ENCODE assay signal across 25 cellular contexts in genomic region chr2:197657562-197657961, GRCh38. TPM values are rescaled to one million over a fixed set of nuclear protein-coding genes. Genes with fewer than 3 reads are reported as not detected.
DNase-seq lines count a peak whose midpoint lies in the region; ATAC-seq, FAIRE-seq and TF ChIP-seq lines count a peak whose summit lies in the region.
"Had no signal": no experiment of that assay in that cellular context is flagged by ENCODE, and none has a peak within 500 bp of the region (broad histone marks: within the 10 kb centered on the region; RNA-seq: fewer than 3 reads in every experiment).

No MANE protein-coding gene starts in this region.

- no peak for ATAC-seq in activated T-cell treated with anti-CD3 and anti-CD28 coated beads, Interleukin-2, amount 50 U/mL, for 4 hours

- H2BK120ac ChIP-seq in H1 (replicated peaks; ENCODE audit: low read depth, low read length) (no peak overlapping the region), mesendoderm (ENCODE audit: low read depth, low read length) (no peak overlapping the region)

- intact Hi-C loops in uterus (cut with DNase I; ENCODE audit: low total_unique reads), result no loop called here

- no peaks in the 10 kb centered on the region for H3K23me2 ChIP-seq in H1 (ENCODE audit: low read depth, low read length)

- H2AK5ac ChIP-seq in H1 (ENCODE audit: low read depth, low read length) (no peak overlapping the region), mesendoderm (ENCODE audit: low read length) (no peak overlapping the region)

- peak overlapping the region in 1 of 2 experiments; percentile 42; a peak in 2 of 4 replicates for H3K4me2 ChIP-seq in H1 (ENCODE audit: insufficient read depth in 1 of 2, low read depth in 2 of 2, low read length in 2 of 2)
- H3K4me2 ChIP-seq in mesendoderm (ENCODE audit: low read length), result no peak overlapping the region

- POLR2A ChIA-PET in H1 (lab: Charles Lee; ENCODE audit: partially characterized antibody), result interaction anchor here (0.9 kb wide), 1 partner anchor 10 kb away, joined by 3 read pairs; no protein-coding TSS in a partner anchor

- H2BK15ac ChIP-seq in H1 (ENCODE audit: low read length) (no peak overlapping the region), mesendoderm (replicated peaks; ENCODE audit: low read depth) (no peak overlapping the region)

- 0 out of 2 replicates have a peak overlapping the region, but pooled peaks have one; percentile 26 for H2BK5ac ChIP-seq in H1 (ENCODE audit: low read depth, low read length)
- no peak overlapping the region for H2BK5ac ChIP-seq in mesendoderm (ENCODE audit: low read length)

- no peaks in the 10 kb centered on the region for H3K4me1 Mint-ChIP-seq in activated T-cell treated with anti-CD3 and anti-CD28 coated beads, Interleukin-2, amount 50 U/mL, for 4 hours (ENCODE audit: low read depth)
- H3K4me1 Mint-ChIP-seq: CD14-positive monocyte had no signal

- no peak overlapping the region for H2BK20ac ChIP-seq in H1 (ENCODE audit: low read length)

- H3K14ac ChIP-seq in H1 (ENCODE audit: insufficient read length), result no peak overlapping the region

- H4K8ac ChIP-seq in H1 (ENCODE audit: extremely low read depth, insufficient read depth, low read length) (no peak overlapping the region), mesendoderm (ENCODE audit: low read depth, low read length) (no peak overlapping the region)

- no peak overlapping the region for H4K5ac ChIP-seq in H1 (ENCODE audit: insufficient read length, low read depth, low read length)
- H4K5ac ChIP-seq in mesendoderm (ENCODE audit: low read length), result no peak overlapping the region

- CTCF ChIA-PET in H1 (lab: Charles Lee; ENCODE audit: partially characterized antibody), result no interaction called here

- no peak overlapping the region for H2AFZ ChIP-seq in H1 (ENCODE audit: low read length)

- H3K9me3 ChIP-seq in HUES64 (ENCODE audit: insufficient read depth, low read depth, low read length), result no peaks in the 10 kb centered on the region
- no peaks in the 10 kb centered on the region for H3K9me3 ChIP-seq in H1 (ENCODE audit: insufficient read depth in 2 of 2, low read depth in 1 of 2, low read length in 1 of 2)
- H3K9me3 ChIP-seq in right atrium auricular region, result no peaks in the 10 kb centered on the region
- no peaks in the 10 kb centered on the region for H3K9me3 ChIP-seq in uterus
- H3K9me3 ChIP-seq: BE2C had no signal

- no peaks in the 10 kb centered on the region for H3K36me3 Mint-ChIP-seq in activated T-cell treated with anti-CD3 and anti-CD28 coated beads, Interleukin-2, amount 50 U/mL, for 4 hours (ENCODE audit: insufficient read depth)
- H3K36me3 Mint-ChIP-seq: CD14-positive monocyte; CD8-positive, alpha-beta memory T cell had no signal

- DNase-seq in DMS53 (lab: John Stamatoyannopoulos, UW) (peak; percentile 43), H1 (ENCODE audit: low read depth in 1 of 2, low spot score in 2 of 2) (no peak), mesendoderm (peak; percentile 53), right atrium auricular region (ENCODE audit: low spot score) (no peak), uterus (no peak)
- DNase-seq in activated T-cell treated with anti-CD3 and anti-CD28 coated beads, Interleukin-2, amount 50 U/mL, for 4 hours, result no peak
- DNase-seq: BE2C; CD8-positive, alpha-beta memory T cell; DMS 273 treated with DMSO at 0.1 percent for 48 hours; DND-41; H7; NCI-H1092; NCI-H1417 treated with DMSO at 0.1 percent for 48 hours; NCI-H187; NCI-H2171 treated with DMSO at 0.1 percent for 48 hours; NCI-H345; NCI-H524; SHP77; T-helper 1 cell had no signal

- H3K18ac ChIP-seq in H1 (ENCODE audit: extremely low read depth, low read length), result no peak overlapping the region
- no peak overlapping the region for H3K18ac ChIP-seq in mesendoderm (ENCODE audit: low read length)

- H4K91ac ChIP-seq in H1 (replicated peaks; ENCODE audit: insufficient read length, low read length), result no peak overlapping the region

- H3K4me3 Mint-ChIP-seq in activated T-cell treated with anti-CD3 and anti-CD28 coated beads, Interleukin-2, amount 50 U/mL, for 4 hours, result no peak overlapping the region
- H3K4me3 Mint-ChIP-seq: CD14-positive monocyte; CD8-positive, alpha-beta memory T cell had no signal

- H3K56ac ChIP-seq in H1 (replicated peaks; ENCODE audit: insufficient read length, low read depth, low read length) (no peak overlapping the region), mesendoderm (ENCODE audit: low read length) (no peak overlapping the region)

- H3K4me3 ChIP-seq in HUES64 (ENCODE audit: low read length) (no peak overlapping the region), H1 (ENCODE audit: extremely low read depth in 1 of 4, insufficient read depth in 2 of 4, low read depth in 3 of 4, low read length in 4 of 4) (no peak overlapping the region; a peak in 1 of 8 replicates), mesendoderm (ENCODE audit: low read length) (no peak overlapping the region), right atrium auricular region (no peak overlapping the region), uterus (no peak overlapping the region)

- H3K4ac ChIP-seq in H1 (replicated peaks; ENCODE audit: insufficient read length, low read depth, low read length), result no peak overlapping the region
- no peak overlapping the region for H3K4ac ChIP-seq in mesendoderm (ENCODE audit: low read depth, low read length)

- H3K4me1 ChIP-seq in HUES64 (ENCODE audit: insufficient read depth, low read length) (peaks cover 15% of the 10 kb centered on the region), H1 (replicated peaks in 1 of 4; ENCODE audit: control insufficient read depth in 3 of 4, insufficient read depth in 4 of 4, low read length in 3 of 4) (peaks cover 0 to 3% (median 0%) of the 10 kb centered on the region in 4 experiments; a peak in 2 of 7 replicates), mesendoderm (ENCODE audit: control insufficient read depth, low read depth, low read length) (no peaks in the 10 kb centered on the region), right atrium auricular region (no peaks in the 10 kb centered on the region), uterus (no peaks in the 10 kb centered on the region)
- H3K4me1 ChIP-seq: BE2C had no signal

- TF ChIP-seq CTCF in H1 (IDR thresholded peaks at IDR 0.05; ENCODE audit: control extremely low read depth in 1 of 3, insufficient read depth in 1 of 3, low read depth in 1 of 3, low read length in 3 of 3), result no peak
- no peak for TF ChIP-seq CTCF in right atrium auricular region (IDR thresholded peaks at IDR 0.05)
- TF ChIP-seq CTCF in uterus (IDR thresholded peaks at IDR 0.05), result no peak

- H4K20me1 ChIP-seq in H1 (replicated peaks in 1 of 2; ENCODE audit: control insufficient read depth in 1 of 2, insufficient read depth in 2 of 2, low read length in 2 of 2), result peaks cover 0 to 1% of the 10 kb centered on the region in 2 experiments

- TF ChIP-seq POLR2A in H1 (IDR thresholded peaks at IDR 0.05; ENCODE audit: control extremely low read depth in 1 of 2, low read depth in 2 of 2, low read length in 2 of 2) (no peak), uterus (IDR thresholded peaks at IDR 0.05) (no peak)

- H3K9ac ChIP-seq in HUES64 (ENCODE audit: low read depth, low read length), result no peak overlapping the region
- H3K9ac ChIP-seq in H1 (replicated peaks in 1 of 4; ENCODE audit: extremely low read depth in 1 of 4, low read depth in 3 of 4, low read length in 3 of 4), result no peak overlapping the region
- no peak overlapping the region for H3K9ac ChIP-seq in mesendoderm (ENCODE audit: low read length)

- H3K27ac ChIP-seq in HUES64 (ENCODE audit: low read depth, low read length) (peak overlapping the region; percentile 49; the same call in 1 of the 2 replicates), H1 (ENCODE audit: low read depth, low read length) (no peak overlapping the region), mesendoderm (ENCODE audit: low read depth, low read length) (no peak overlapping the region), right atrium auricular region (no peak overlapping the region), uterus (no peak overlapping the region)
- H3K27ac ChIP-seq: RWPE1 had no signal

- no peak for TF ChIP-seq RAD21 in H1 (IDR thresholded peaks at IDR 0.05 in 1 of 2, conservative IDR thresholded peaks at IDR 0.05 in 1 of 2; ENCODE audit: low read depth in 2 of 2, low read length in 2 of 2)

- TF ChIP-seq EP300 in H1 (IDR thresholded peaks at IDR 0.05; ENCODE audit: borderline replicate concordance in 1 of 2, low read depth in 2 of 2, low read length in 2 of 2), result no peak

- H3K9me3 Mint-ChIP-seq in activated T-cell treated with anti-CD3 and anti-CD28 coated beads, Interleukin-2, amount 50 U/mL, for 4 hours, result no peaks in the 10 kb centered on the region
- H3K9me3 Mint-ChIP-seq: CD8-positive, alpha-beta memory T cell had no signal

- no peak overlapping the region for H2BK12ac ChIP-seq in H1 (ENCODE audit: low read depth, low read length)

- no peaks in the 10 kb centered on the region; the same call in 1 of the 2 replicates for H3K79me1 ChIP-seq in H1 (ENCODE audit: low read depth, low read length)
- no peaks in the 10 kb centered on the region for H3K79me1 ChIP-seq in mesendoderm (ENCODE audit: low read length)

- no peak overlapping the region for H3K23ac ChIP-seq in H1 (ENCODE audit: insufficient read length)
- no peak overlapping the region for H3K23ac ChIP-seq in mesendoderm (ENCODE audit: low read length)

- H3K27me3 Mint-ChIP-seq in activated T-cell treated with anti-CD3 and anti-CD28 coated beads, Interleukin-2, amount 50 U/mL, for 4 hours (ENCODE audit: low read depth), result no peaks in the 10 kb centered on the region

- H3K79me2 ChIP-seq in H1 (ENCODE audit: control insufficient read depth in 1 of 2, insufficient read depth in 2 of 2, low read length in 2 of 2) (no peaks in the 10 kb centered on the region), mesendoderm (ENCODE audit: control insufficient read depth, insufficient read depth, low read length) (no peaks in the 10 kb centered on the region)

- no peaks in the 10 kb centered on the region for H3K36me3 ChIP-seq in HUES64 (ENCODE audit: insufficient read depth, low read length)
- no peaks in the 10 kb centered on the region for H3K36me3 ChIP-seq in H1 (ENCODE audit: control insufficient read depth in 2 of 4, insufficient read depth in 4 of 4, low read length in 3 of 4)
- H3K36me3 ChIP-seq in mesendoderm (ENCODE audit: control insufficient read depth, insufficient read depth, low read length), result no peaks in the 10 kb centered on the region
- no peaks in the 10 kb centered on the region for H3K36me3 ChIP-seq in right atrium auricular region
- H3K36me3 ChIP-seq in uterus, result no peaks in the 10 kb centered on the region
- H3K36me3 ChIP-seq: BE2C had no signal

- no peaks in the 10 kb centered on the region for H3K27me3 ChIP-seq in HUES64 (ENCODE audit: insufficient read depth, low read length)
- H3K27me3 ChIP-seq in H1 (replicated peaks in 1 of 4; ENCODE audit: control insufficient read depth in 3 of 4, extremely low read depth in 1 of 4, insufficient read depth in 3 of 4, low read length in 3 of 4), result no peaks in the 10 kb centered on the region
- no peaks in the 10 kb centered on the region for H3K27me3 ChIP-seq in mesendoderm (ENCODE audit: insufficient read depth, low read length, poor library complexity)
- H3K27me3 ChIP-seq in right atrium auricular region, result no peaks in the 10 kb centered on the region
- no peaks in the 10 kb centered on the region for H3K27me3 ChIP-seq in uterus
- H3K27me3 ChIP-seq: BE2C had no signal

- no peak for FAIRE-seq in H1 (lab: Jason Lieb, UNC)
- FAIRE-seq: GM12892, GM19239 had no signal

RNA-seq across cellular contexts. Expression of gene RFTN2, which starts 17.8 kb away (rescaled TPM):
- polyA plus RNA-seq in HUES64 (2013, experiment 1 of 2), result 3.3 TPM
- polyA plus RNA-seq in HUES64 (2013, experiment 2 of 2), result 6.5 TPM
- 1.2 and 2.4 TPM in 2 replicates for total RNA-seq in H1 (2021; fragmentation: NEBNext Ultra II Directional; extraction: Animal tissue kit (Norgen Biotek cat#: 25700))
- 0.42 and 2.3 TPM in 2 replicates for polyA plus RNA-seq in H1 (2011; rRNA removed)
- 1.2 TPM for polyA plus RNA-seq in H1 (2011; cell fraction: cytosol; rRNA removed)
- 0.58 TPM for polyA plus RNA-seq in H1 (2011; cell fraction: nucleus; rRNA removed)
- 1.2 to 3.8 TPM (median 1.7 TPM) in 4 replicates for polyA plus RNA-seq in H1 (2012, experiment 1 of 2)
- polyA plus RNA-seq in H1 (2012, experiment 2 of 2), result 0.12 TPM
- 1.5 TPM for polyA plus RNA-seq in H1 (2013, experiment 1 of 2)
- polyA plus RNA-seq in H1 (2013, experiment 2 of 2), result 1.5 TPM
- polyA minus RNA-seq in H1 (2011; rRNA and poly(A)+ RNA removed), result 3.0 and 4.4 TPM in 2 replicates
- polyA minus RNA-seq in H1 (2011; cell fraction: cytosol; rRNA and poly(A)+ RNA removed), result 2.3 TPM
- polyA minus RNA-seq in H1 (2011; cell fraction: nucleus; rRNA and poly(A)+ RNA removed), result 3.0 TPM
- 0.42 TPM for polyA plus RNA-seq in mesendoderm (2013, experiment 1 of 2)
- polyA plus RNA-seq in mesendoderm (2013, experiment 2 of 2), result 0.42 TPM
- total RNA-seq in activated T-cell treated with anti-CD3 and anti-CD28 coated beads, Interleukin-2, amount 50 U/mL, for 4 hours, result not detected
- total RNA-seq in right atrium auricular region (10 to 100 TPM in 1 of 2 donors, 1 to 10 TPM in 1; 4.5 to 11.6 TPM), uterus (10 to 100 TPM in 2 of 4 donors, 1 to 10 TPM in 2; 2.0 to 26.7 (median 9.5) TPM)
- total RNA-seq: HT1080 had no signal

RNA-seq across cellular contexts. Expression of gene MARS2, which starts 47.6 kb away (rescaled TPM):
- 14.8 TPM for polyA plus RNA-seq in HUES64 (2013, experiment 1 of 2)
- 14.2 TPM for polyA plus RNA-seq in HUES64 (2013, experiment 2 of 2)
- total RNA-seq in H1 (2021; fragmentation: NEBNext Ultra II Directional; extraction: Animal tissue kit (Norgen Biotek cat#: 25700)), result 26.8 and 27.2 TPM in 2 replicates
- 15.7 and 18.9 TPM in 2 replicates for polyA plus RNA-seq in H1 (2011; rRNA removed)
- 14.5 TPM for polyA plus RNA-seq in H1 (2011; cell fraction: cytosol; rRNA removed)
- 29.7 TPM for polyA plus RNA-seq in H1 (2011; cell fraction: nucleus; rRNA removed)
- 15.5 to 21.2 TPM (median 17.2 TPM) in 4 replicates for polyA plus RNA-seq in H1 (2012, experiment 1 of 2)
- 15.7 TPM for polyA plus RNA-seq in H1 (2012, experiment 2 of 2)
- 15.6 TPM for polyA plus RNA-seq in H1 (2013, experiment 1 of 2)
- 13.8 TPM for polyA plus RNA-seq in H1 (2013, experiment 2 of 2)
- polyA minus RNA-seq in H1 (2011; rRNA and poly(A)+ RNA removed), result 37.6 and 40.7 TPM in 2 replicates
- 18.6 TPM for polyA minus RNA-seq in H1 (2011; cell fraction: cytosol; rRNA and poly(A)+ RNA removed)
- polyA minus RNA-seq in H1 (2011; cell fraction: nucleus; rRNA and poly(A)+ RNA removed), result 49.0 TPM
- polyA plus RNA-seq in mesendoderm (2013, experiment 1 of 2), result 18.6 TPM
- polyA plus RNA-seq in mesendoderm (2013, experiment 2 of 2), result 19.2 TPM
- 10 to 100 TPM; 32.4 to 36.9 (median 34.7) TPM for total RNA-seq in activated T-cell treated with anti-CD3 and anti-CD28 coated beads, Interleukin-2, amount 50 U/mL, for 4 hours
- total RNA-seq in right atrium auricular region, result 1 to 10 TPM; 4.4 to 7.1 TPM
- total RNA-seq in uterus, result 10 to 100 TPM in 1 of 4 donors, 1 to 10 TPM in 2, not detected in 1; 4.7 to 17.9 (median 8.0) TPM

Comparison
In these comparisons a context has a peak if more than half of its experiments do, and no peak if none do; other contexts are left out.
1. DNase-seq: peak in DMS53 (single experiment) and mesendoderm (single experiment); none in H1 (0 of 2), activated T-cell treated with anti-CD3 and anti-CD28 coated beads, Interleukin-2, amount 50 U/mL, for 4 hours (single experiment), right atrium auricular region (single experiment) and uterus (0 of 2).